In genomic region chr3:194083253-194084224, GRCh38 we compare ENCODE assay signal across 10 cellular contexts.
DNase-seq lines count a peak whose midpoint lies in the region; ATAC-seq, FAIRE-seq and TF ChIP-seq lines count a peak whose summit lies in the region.
"Had no signal": no experiment of that assay in that cellular context is flagged by ENCODE, and none has a peak within 500 bp of the region (broad histone marks: within the 10 kb centered on the region; RNA-seq: fewer than 3 reads in every experiment).

No MANE protein-coding gene starts in this region.

- DNase-seq in fibroblast of mammary gland (ENCODE audit: low read depth) = peak; percentile 35
- DNase-seq in NCI-H446 treated with DMSO at 0.1 percent for 48 hours (lab: John Stamatoyannopoulos, UW) = no peak
- DNase-seq in HTR-8/SVneo (ENCODE audit: insufficient read length, low spot score) = no peak
- no peak for DNase-seq in NCI-H2196 (lab: John Stamatoyannopoulos, UW; ENCODE audit: unreplicated experiment)
- no peak for DNase-seq in activated CD4-positive, alpha-beta T cell treated with anti-CD3 and anti-CD28 coated beads for 48 hours
- DNase-seq: nephron progenitor cell had no signal

- no peak overlapping the region for H3K4me3 ChIP-seq in fibroblast of mammary gland (ENCODE audit: control insufficient read depth, low read depth, low read length)
- H3K4me3 ChIP-seq: SJSA1 had no signal

- ATAC-seq in GM18498 (IDR thresholded peaks at IDR 0.05; ENCODE audit: unreplicated experiment) (peak; percentile 30), GM21381 (IDR thresholded peaks at IDR 0.05; ENCODE audit: unreplicated experiment) (peak; percentile 37), HG03108 (IDR thresholded peaks at IDR 0.05; ENCODE audit: unreplicated experiment) (peak; percentile 31)

- TF ChIP-seq CTCF in fibroblast of mammary gland (conservative IDR thresholded peaks at IDR 0.05; ENCODE audit: control insufficient read depth, insufficient read depth, low read depth, low read length) = no peak

- FAIRE-seq in HTR-8/SVneo (lab: Jason Lieb, UNC) = no peak
